1 cellular context compared by ENCODE assay signal in genomic region chr5:108381955-108382783, GRCh38.
A peak's percentile ranks its signal among the peaks of the same experiment; 100 is the strongest.
TF ChIP-seq lines count a peak whose summit lies in the region.

Gene FBXL17 (minus strand): TSS chr5:108382098.

TF ChIP-seq in K562, 482 proteins besides CTCF, POLR2A, EP300 and RAD21 (continued from another document and continues in another):
- TF ChIP-seq POLR2AphosphoS5 (IDR thresholded peaks at IDR 0.05; ENCODE audit: control insufficient read depth, insufficient read depth, low read depth, low read length) (peak; percentile 76; the same call in 1 of the 2 replicates), GTF2F1 (IDR thresholded peaks at IDR 0.05; ENCODE audit: low read depth, low read length) (no peak; the same call in 1 of the 2 replicates), YY1 (IDR thresholded peaks at IDR 0.05; ENCODE audit: borderline replicate concordance in 1 of 3, control insufficient read depth in 1 of 3, extremely low read depth in 1 of 3, insufficient read depth in 3 of 3, insufficient read length in 1 of 3, insufficient replicate concordance in 2 of 3, low read depth in 1 of 3, low read length in 2 of 3) (peak in 2 of 3 experiments; percentile 85 to 87), ZNF12 (CRISPR knock-in tag; IDR thresholded peaks at IDR 0.05) (no peak), ZFX (CRISPR knock-in tag; IDR thresholded peaks at IDR 0.05) (no peak; the same call in 1 of the 2 replicates), JUNB (CRISPR knock-in tag; conservative IDR thresholded peaks at IDR 0.05) (no peak), KDM4B (IDR thresholded peaks at IDR 0.05; ENCODE audit: borderline replicate concordance in 2 of 2, low read depth in 1 of 2) (peak in 1 of 2 experiments; percentile 70; a peak in 1 of 4 replicates), HMG20A (CRISPR knock-in tag; conservative IDR thresholded peaks at IDR 0.05) (no peak), ILK (tag; IDR thresholded peaks at IDR 0.05; ENCODE audit: borderline replicate concordance, low read depth) (no peak), NEUROD1 (IDR thresholded peaks at IDR 0.05; ENCODE audit: borderline replicate concordance, low read depth, low read length, partially characterized antibody) (peak; percentile 27), TRIM24 (IDR thresholded peaks at IDR 0.05) (no peak), CREB5 (CRISPR knock-in tag; IDR thresholded peaks at IDR 0.05) (no peak), LEF1 (IDR thresholded peaks at IDR 0.05) (no peak), PHF21A (IDR thresholded peaks at IDR 0.05; ENCODE audit: borderline replicate concordance, low read depth) (no peak), NFATC3 (IDR thresholded peaks at IDR 0.05) (no peak), SMARCC2 (IDR thresholded peaks at IDR 0.05; ENCODE audit: low read depth) (peak; percentile 18; the same call in 1 of the 2 replicates), ZNF324 (CRISPR knock-in tag; IDR thresholded peaks at IDR 0.05) (no peak), PRMT5 (CRISPR knock-in tag; IDR thresholded peaks at IDR 0.05) (no peak), ZNF77 (CRISPR knock-in tag; IDR thresholded peaks at IDR 0.05) (no peak), MCM7 (IDR thresholded peaks at IDR 0.05) (no peak), TEAD2 (tag; IDR thresholded peaks at IDR 0.05) (no peak), RFX7 (CRISPR knock-in tag; IDR thresholded peaks at IDR 0.05) (no peak), ZKSCAN8 (CRISPR knock-in tag; IDR thresholded peaks at IDR 0.05) (0 out of 2 replicates have a peak, but pooled peaks have one; percentile 67)
- TF ChIP-seq, protein P1, sequence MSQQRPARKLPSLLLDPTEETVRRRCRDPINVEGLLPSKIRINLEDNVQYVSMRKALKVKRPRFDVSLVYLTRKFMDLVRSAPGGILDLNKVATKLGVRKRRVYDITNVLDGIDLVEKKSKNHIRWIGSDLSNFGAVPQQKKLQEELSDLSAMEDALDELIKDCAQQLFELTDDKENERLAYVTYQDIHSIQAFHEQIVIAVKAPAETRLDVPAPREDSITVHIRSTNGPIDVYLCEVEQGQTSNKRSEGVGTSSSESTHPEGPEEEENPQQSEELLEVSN (IDR thresholded peaks at IDR 0.05; ENCODE audit: borderline replicate concordance in 1 of 2, extremely low read depth in 1 of 2, insufficient read depth in 1 of 2, insufficient read length in 1 of 2, low read depth in 1 of 2, low read length in 1 of 2, poor library complexity in 1 of 2, severe bottlenecking in 1 of 2) = peak; percentile 92 to 94
- TF ChIP-seq, protein P2, sequence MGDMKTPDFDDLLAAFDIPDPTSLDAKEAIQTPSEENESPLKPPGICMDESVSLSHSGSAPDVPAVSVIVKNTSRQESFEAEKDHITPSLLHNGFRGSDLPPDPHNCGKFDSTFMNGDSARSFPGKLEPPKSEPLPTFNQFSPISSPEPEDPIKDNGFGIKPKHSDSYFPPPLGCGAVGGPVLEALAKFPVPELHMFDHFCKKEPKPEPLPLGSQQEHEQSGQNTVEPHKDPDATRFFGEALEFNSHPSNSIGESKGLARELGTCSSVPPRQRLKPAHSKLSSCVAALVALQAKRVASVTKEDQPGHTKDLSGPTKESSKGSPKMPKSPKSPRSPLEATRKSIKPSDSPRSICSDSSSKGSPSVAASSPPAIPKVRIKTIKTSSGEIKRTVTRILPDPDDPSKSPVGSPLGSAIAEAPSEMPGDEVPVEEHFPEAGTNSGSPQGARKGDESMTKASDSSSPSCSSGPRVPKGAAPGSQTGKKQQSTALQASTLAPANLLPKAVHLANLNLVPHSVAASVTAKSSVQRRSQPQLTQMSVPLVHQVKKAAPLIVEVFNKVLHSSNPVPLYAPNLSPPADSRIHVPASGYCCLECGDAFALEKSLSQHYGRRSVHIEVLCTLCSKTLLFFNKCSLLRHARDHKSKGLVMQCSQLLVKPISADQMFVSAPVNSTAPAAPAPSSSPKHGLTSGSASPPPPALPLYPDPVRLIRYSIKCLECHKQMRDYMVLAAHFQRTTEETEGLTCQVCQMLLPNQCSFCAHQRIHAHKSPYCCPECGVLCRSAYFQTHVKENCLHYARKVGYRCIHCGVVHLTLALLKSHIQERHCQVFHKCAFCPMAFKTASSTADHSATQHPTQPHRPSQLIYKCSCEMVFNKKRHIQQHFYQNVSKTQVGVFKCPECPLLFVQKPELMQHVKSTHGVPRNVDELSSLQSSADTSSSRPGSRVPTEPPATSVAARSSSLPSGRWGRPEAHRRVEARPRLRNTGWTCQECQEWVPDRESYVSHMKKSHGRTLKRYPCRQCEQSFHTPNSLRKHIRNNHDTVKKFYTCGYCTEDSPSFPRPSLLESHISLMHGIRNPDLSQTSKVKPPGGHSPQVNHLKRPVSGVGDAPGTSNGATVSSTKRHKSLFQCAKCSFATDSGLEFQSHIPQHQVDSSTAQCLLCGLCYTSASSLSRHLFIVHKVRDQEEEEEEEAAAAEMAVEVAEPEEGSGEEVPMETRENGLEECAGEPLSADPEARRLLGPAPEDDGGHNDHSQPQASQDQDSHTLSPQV (IDR thresholded peaks at IDR 0.05) = peak; percentile 79
- TF ChIP-seq, protein P3, sequence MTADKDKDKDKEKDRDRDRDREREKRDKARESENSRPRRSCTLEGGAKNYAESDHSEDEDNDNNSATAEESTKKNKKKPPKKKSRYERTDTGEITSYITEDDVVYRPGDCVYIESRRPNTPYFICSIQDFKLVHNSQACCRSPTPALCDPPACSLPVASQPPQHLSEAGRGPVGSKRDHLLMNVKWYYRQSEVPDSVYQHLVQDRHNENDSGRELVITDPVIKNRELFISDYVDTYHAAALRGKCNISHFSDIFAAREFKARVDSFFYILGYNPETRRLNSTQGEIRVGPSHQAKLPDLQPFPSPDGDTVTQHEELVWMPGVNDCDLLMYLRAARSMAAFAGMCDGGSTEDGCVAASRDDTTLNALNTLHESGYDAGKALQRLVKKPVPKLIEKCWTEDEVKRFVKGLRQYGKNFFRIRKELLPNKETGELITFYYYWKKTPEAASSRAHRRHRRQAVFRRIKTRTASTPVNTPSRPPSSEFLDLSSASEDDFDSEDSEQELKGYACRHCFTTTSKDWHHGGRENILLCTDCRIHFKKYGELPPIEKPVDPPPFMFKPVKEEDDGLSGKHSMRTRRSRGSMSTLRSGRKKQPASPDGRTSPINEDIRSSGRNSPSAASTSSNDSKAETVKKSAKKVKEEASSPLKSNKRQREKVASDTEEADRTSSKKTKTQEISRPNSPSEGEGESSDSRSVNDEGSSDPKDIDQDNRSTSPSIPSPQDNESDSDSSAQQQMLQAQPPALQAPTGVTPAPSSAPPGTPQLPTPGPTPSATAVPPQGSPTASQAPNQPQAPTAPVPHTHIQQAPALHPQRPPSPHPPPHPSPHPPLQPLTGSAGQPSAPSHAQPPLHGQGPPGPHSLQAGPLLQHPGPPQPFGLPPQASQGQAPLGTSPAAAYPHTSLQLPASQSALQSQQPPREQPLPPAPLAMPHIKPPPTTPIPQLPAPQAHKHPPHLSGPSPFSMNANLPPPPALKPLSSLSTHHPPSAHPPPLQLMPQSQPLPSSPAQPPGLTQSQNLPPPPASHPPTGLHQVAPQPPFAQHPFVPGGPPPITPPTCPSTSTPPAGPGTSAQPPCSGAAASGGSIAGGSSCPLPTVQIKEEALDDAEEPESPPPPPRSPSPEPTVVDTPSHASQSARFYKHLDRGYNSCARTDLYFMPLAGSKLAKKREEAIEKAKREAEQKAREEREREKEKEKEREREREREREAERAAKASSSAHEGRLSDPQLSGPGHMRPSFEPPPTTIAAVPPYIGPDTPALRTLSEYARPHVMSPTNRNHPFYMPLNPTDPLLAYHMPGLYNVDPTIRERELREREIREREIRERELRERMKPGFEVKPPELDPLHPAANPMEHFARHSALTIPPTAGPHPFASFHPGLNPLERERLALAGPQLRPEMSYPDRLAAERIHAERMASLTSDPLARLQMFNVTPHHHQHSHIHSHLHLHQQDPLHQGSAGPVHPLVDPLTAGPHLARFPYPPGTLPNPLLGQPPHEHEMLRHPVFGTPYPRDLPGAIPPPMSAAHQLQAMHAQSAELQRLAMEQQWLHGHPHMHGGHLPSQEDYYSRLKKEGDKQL (CRISPR knock-in tag; IDR thresholded peaks at IDR 0.05; ENCODE audit: borderline replicate concordance) = 0 out of 2 replicates have a peak, but pooled peaks have one; percentile 70
- TF ChIP-seq, protein P4, sequence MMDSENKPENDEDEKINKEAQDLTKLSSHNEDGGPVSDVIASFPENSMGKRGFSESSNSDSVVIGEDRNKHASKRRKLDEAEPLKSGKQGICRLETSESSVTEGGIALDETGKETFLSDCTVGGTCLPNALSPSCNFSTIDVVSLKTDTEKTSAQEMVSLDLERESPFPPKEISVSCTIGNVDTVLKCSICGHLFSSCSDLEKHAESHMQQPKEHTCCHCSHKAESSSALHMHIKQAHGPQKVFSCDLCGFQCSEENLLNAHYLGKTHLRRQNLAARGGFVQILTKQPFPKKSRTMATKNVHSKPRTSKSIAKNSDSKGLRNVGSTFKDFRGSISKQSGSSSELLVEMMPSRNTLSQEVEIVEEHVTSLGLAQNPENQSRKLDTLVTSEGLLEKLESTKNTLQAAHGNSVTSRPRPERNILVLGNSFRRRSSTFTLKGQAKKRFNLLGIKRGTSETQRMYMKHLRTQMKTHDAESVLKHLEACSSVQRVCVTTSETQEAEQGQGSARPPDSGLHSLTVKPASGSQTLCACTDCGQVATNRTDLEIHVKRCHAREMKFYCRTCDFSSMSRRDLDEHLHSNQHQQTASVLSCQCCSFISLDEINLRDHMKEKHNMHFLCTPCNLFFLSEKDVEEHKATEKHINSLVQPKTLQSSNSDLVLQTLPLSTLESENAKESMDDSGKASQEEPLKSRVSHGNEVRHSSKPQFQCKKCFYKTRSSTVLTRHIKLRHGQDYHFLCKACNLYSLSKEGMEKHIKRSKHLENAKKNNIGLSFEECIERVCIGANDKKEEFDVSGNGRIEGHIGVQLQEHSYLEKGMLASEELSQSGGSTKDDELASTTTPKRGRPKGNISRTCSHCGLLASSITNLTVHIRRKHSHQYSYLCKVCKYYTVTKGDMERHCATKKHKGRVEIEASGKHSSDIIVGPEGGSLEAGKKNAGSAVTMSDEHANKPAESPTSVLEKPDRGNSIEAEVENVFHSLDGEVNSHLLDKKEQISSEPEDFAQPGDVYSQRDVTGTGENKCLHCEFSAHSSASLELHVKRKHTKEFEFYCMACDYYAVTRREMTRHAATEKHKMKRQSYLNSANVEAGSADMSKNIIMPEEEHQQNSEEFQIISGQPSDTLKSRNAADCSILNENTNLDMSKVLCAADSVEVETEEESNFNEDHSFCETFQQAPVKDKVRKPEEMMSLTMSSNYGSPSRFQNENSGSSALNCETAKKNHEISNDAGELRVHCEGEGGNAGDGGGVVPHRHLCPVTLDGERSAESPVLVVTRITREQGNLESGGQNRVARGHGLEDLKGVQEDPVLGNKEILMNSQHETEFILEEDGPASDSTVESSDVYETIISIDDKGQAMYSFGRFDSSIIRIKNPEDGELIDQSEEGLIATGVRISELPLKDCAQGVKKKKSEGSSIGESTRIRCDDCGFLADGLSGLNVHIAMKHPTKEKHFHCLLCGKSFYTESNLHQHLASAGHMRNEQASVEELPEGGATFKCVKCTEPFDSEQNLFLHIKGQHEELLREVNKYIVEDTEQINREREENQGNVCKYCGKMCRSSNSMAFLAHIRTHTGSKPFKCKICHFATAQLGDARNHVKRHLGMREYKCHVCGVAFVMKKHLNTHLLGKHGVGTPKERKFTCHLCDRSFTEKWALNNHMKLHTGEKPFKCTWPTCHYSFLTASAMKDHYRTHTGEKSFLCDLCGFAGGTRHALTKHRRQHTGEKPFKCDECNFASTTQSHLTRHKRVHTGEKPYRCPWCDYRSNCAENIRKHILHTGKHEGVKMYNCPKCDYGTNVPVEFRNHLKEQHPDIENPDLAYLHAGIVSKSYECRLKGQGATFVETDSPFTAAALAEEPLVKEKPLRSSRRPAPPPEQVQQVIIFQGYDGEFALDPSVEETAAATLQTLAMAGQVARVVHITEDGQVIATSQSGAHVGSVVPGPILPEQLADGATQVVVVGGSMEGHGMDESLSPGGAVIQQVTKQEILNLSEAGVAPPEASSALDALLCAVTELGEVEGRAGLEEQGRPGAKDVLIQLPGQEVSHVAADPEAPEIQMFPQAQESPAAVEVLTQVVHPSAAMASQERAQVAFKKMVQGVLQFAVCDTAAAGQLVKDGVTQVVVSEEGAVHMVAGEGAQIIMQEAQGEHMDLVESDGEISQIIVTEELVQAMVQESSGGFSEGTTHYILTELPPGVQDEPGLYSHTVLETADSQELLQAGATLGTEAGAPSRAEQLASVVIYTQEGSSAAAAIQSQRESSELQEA (IDR thresholded peaks at IDR 0.05; ENCODE audit: low read depth) = 0 out of 2 replicates have a peak, but pooled peaks have one; percentile 16
- TF ChIP-seq, protein P5, sequence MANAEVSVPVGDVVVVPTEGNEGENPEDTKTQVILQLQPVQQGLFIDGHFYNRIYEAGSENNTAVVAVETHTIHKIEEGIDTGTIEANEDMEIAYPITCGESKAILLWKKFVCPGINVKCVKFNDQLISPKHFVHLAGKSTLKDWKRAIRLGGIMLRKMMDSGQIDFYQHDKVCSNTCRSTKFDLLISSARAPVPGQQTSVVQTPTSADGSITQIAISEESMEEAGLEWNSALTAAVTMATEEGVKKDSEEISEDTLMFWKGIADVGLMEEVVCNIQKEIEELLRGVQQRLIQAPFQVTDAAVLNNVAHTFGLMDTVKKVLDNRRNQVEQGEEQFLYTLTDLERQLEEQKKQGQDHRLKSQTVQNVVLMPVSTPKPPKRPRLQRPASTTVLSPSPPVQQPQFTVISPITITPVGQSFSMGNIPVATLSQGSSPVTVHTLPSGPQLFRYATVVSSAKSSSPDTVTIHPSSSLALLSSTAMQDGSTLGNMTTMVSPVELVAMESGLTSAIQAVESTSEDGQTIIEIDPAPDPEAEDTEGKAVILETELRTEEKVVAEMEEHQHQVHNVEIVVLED (CRISPR knock-in tag; IDR thresholded peaks at IDR 0.05) = peak; percentile 70; the same call in 1 of the 2 replicates
- TF ChIP-seq, protein P6, sequence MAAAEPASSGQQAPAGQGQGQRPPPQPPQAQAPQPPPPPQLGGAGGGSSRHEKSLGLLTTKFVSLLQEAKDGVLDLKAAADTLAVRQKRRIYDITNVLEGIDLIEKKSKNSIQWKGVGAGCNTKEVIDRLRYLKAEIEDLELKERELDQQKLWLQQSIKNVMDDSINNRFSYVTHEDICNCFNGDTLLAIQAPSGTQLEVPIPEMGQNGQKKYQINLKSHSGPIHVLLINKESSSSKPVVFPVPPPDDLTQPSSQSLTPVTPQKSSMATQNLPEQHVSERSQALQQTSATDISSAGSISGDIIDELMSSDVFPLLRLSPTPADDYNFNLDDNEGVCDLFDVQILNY (CRISPR knock-in tag; IDR thresholded peaks at IDR 0.05) = no peak
- TF ChIP-seq, protein P7, sequence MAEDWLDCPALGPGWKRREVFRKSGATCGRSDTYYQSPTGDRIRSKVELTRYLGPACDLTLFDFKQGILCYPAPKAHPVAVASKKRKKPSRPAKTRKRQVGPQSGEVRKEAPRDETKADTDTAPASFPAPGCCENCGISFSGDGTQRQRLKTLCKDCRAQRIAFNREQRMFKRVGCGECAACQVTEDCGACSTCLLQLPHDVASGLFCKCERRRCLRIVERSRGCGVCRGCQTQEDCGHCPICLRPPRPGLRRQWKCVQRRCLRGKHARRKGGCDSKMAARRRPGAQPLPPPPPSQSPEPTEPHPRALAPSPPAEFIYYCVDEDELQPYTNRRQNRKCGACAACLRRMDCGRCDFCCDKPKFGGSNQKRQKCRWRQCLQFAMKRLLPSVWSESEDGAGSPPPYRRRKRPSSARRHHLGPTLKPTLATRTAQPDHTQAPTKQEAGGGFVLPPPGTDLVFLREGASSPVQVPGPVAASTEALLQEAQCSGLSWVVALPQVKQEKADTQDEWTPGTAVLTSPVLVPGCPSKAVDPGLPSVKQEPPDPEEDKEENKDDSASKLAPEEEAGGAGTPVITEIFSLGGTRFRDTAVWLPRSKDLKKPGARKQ (CRISPR knock-in tag; IDR thresholded peaks at IDR 0.05) = no peak
